25 cellular contexts compared by ENCODE assay signal in genomic region chr18:79932907-79933306, GRCh38.
"Had no signal": no experiment of that assay in that cellular context is flagged by ENCODE, and none has a peak within 500 bp of the region (broad histone marks: within the 10 kb centered on the region; RNA-seq: fewer than 3 reads in every experiment).

No MANE protein-coding gene starts in this region.

- H3K4me1 Mint-ChIP-seq: activated CD4-positive, alpha-beta T cell treated with anti-CD3 and anti-CD28 coated beads, Interleukin-2, amount 10 ng/mL, durations not matched to agents 24 days and 14 days; activated CD8-positive, alpha-beta memory T cell treated with anti-CD3 and anti-CD28 coated beads, Interleukin-2, amount 10 ng/mL, durations not matched to agents 7 days and 5 days; activated naive CD4-positive, alpha-beta T cell treated with anti-CD3 and anti-CD28 coated beads, Interleukin-2, amount 50 U/mL, for 24 hours had no signal

- H3K27me3 Mint-ChIP-seq: activated B cell treated with CpG ODN at 0.5 μM for 24 hours; activated CD4-positive, alpha-beta T cell treated with anti-CD3 and anti-CD28 coated beads, Interleukin-2, amount 10 ng/mL, durations not matched to agents 24 days and 14 days; activated CD8-positive, alpha-beta memory T cell treated with anti-CD3 and anti-CD28 coated beads, Interleukin-2, amount 10 ng/mL, durations not matched to agents 7 days and 5 days; activated naive CD4-positive, alpha-beta T cell treated with anti-CD3 and anti-CD28 coated beads, Interleukin-2, amount 50 U/mL, for 24 hours; activated T-cell treated with anti-CD3 and anti-CD28 coated beads, Interleukin-2, amount 50 U/mL, for 24 hours had no signal

- DNase-seq: activated B cell treated with CpG ODN at 0.5 μM for 24 hours; activated CD4-positive, alpha-beta T cell treated with anti-CD3 and anti-CD28 coated beads for 1 hour; activated CD4-positive, alpha-beta T cell treated with anti-CD3 and anti-CD28 coated beads, Interleukin-2, amount 10 ng/mL, durations not matched to agents 24 days and 14 days; activated CD4-positive, alpha-beta T cell treated with anti-CD3 and anti-CD28 coated beads, Interleukin-2, amount 50 U/mL, for 48 hours; activated CD8-positive, alpha-beta memory T cell treated with anti-CD3 and anti-CD28 coated beads, Interleukin-2, amount 10 ng/mL, durations not matched to agents 7 days and 5 days; activated effector memory CD4-positive, alpha-beta T cell treated with Interleukin-2 at 50 U/mL for 16 hours; activated naive CD4-positive, alpha-beta T cell; activated T-cell treated with anti-CD3 and anti-CD28 coated beads, Interleukin-2, amount 50 U/mL, for 24 hours; amniotic stem cell; body of pancreas; central memory CD4-positive, alpha-beta T cell; KG1; MG63; NCI-H1105; NCI-H1436 treated with DMSO at 0.1 percent for 48 hours; NCI-H187; NCI-H2081; NCI-H2171 treated with DMSO at 0.1 percent for 48 hours; NCI-H446; NCI-H524; PC-9; SHP77 treated with DMSO at 0.1 percent for 48 hours had no signal

- ATAC-seq: activated CD8-positive, alpha-beta memory T cell treated with anti-CD3 and anti-CD28 coated beads, Interleukin-2, amount 10 ng/mL, durations not matched to agents 7 days and 5 days had no signal

- H3K27ac Mint-ChIP-seq: activated B cell treated with CpG ODN at 0.5 μM for 24 hours; activated CD4-positive, alpha-beta T cell treated with anti-CD3 and anti-CD28 coated beads, Interleukin-2, amount 10 ng/mL, durations not matched to agents 24 days and 14 days; activated CD8-positive, alpha-beta memory T cell treated with anti-CD3 and anti-CD28 coated beads, Interleukin-2, amount 10 ng/mL, durations not matched to agents 7 days and 5 days; activated naive CD4-positive, alpha-beta T cell treated with anti-CD3 and anti-CD28 coated beads, Interleukin-2, amount 50 U/mL, for 24 hours; activated T-cell treated with anti-CD3 and anti-CD28 coated beads, Interleukin-2, amount 50 U/mL, for 24 hours; activated T-helper 1 cell treated with anti-CD3 and anti-CD28 coated beads, Interleukin-12 subunit alpha, Interleukin-12 subunit beta, Interleukin-2, Interleukin-4 antibody, amounts not matched to agents 30 ng/mL and 10 ng/mL and 1 ng/mL, durations not matched to agents 14 hours and 24 hours and 36 hours; T-helper 1 cell treated with Interleukin-12 subunit alpha and Interleukin-12 subunit beta and Interleukin-4 antibody, amounts not matched to agents 30 μg/mL and 1 μg/mL, for 36 hours had no signal

- H3K4me3 Mint-ChIP-seq: activated B cell treated with CpG ODN at 0.5 μM for 24 hours; activated CD4-positive, alpha-beta T cell treated with anti-CD3 and anti-CD28 coated beads, Interleukin-2, amount 10 ng/mL, durations not matched to agents 24 days and 14 days; activated CD8-positive, alpha-beta memory T cell treated with anti-CD3 and anti-CD28 coated beads, Interleukin-2, amount 10 ng/mL, durations not matched to agents 7 days and 5 days; activated naive CD4-positive, alpha-beta T cell treated with anti-CD3 and anti-CD28 coated beads, Interleukin-2, amount 50 U/mL, for 24 hours; activated T-cell treated with anti-CD3 and anti-CD28 coated beads, Interleukin-2, amount 50 U/mL, for 24 hours; activated T-helper 1 cell treated with anti-CD3 and anti-CD28 coated beads, Interleukin-12 subunit alpha, Interleukin-12 subunit beta, Interleukin-2, Interleukin-4 antibody, amounts not matched to agents 30 ng/mL and 10 ng/mL and 1 ng/mL, durations not matched to agents 14 hours and 24 hours and 36 hours; T-helper 1 cell treated with Interleukin-12 subunit alpha and Interleukin-12 subunit beta and Interleukin-4 antibody, amounts not matched to agents 30 μg/mL and 1 μg/mL, for 36 hours had no signal
